In the genomic region with DNA sequence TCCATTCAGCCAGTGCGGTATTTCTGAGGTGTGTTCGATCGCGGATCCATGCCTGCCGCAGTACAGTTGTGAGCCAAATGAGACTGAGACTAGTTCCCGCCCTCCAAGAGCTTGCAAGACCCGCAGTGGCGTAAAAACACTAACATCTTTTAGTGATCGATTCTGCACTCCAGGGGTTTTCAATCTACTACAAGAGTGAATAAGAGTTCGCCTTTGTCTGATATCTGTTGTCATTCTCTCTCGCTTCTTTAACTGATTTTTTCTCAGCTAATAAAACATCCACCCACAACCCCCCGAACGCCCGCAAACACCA, we compare ENCODE assay signal across 8 cellular contexts. TPM values are rescaled to one million over a fixed set of nuclear protein-coding genes. Genes with fewer than 3 reads are reported as not detected.
DNase-seq lines count a peak whose midpoint lies in the region; ATAC-seq, FAIRE-seq and TF ChIP-seq lines count a peak whose summit lies in the region.

No MANE protein-coding gene starts in this region.

- TF ChIP-seq POLR2A in suprapubic skin (IDR thresholded peaks at IDR 0.05) = no peak

- H3K4me1 ChIP-seq in HAP-1 (peaks cover 20% of the 10 kb centered on the region), keratinocyte (ENCODE audit: control insufficient read depth, extremely low read depth, insufficient read depth, low read length) (peaks cover 26% of the 10 kb centered on the region), suprapubic skin (peaks cover 66% of the 10 kb centered on the region)

- H3K27me3 ChIP-seq in HAP-1 (ENCODE audit: low read depth) (no peaks in the 10 kb centered on the region), keratinocyte (ENCODE audit: control insufficient read depth, extremely low read depth, insufficient read depth, low read length) (no peaks in the 10 kb centered on the region), suprapubic skin (no peaks in the 10 kb centered on the region)

- no peak for TF ChIP-seq CTCF in CD14-positive monocyte (IDR thresholded peaks at IDR 0.05)
- TF ChIP-seq CTCF in keratinocyte (optimal IDR thresholded peaks at IDR 0.05 in 1 of 3, IDR thresholded peaks at IDR 0.05 in 1 of 3, conservative IDR thresholded peaks at IDR 0.05 in 1 of 3; ENCODE audit: extremely low read depth in 1 of 3, insufficient read depth in 2 of 3, low read length in 3 of 3) = no peak
- TF ChIP-seq CTCF in suprapubic skin (IDR thresholded peaks at IDR 0.05) = no peak

- intact Hi-C loops in CD14-positive monocyte (cut with micrococcal nuclease) = loop anchor here in 1 of 2 donors (5.0 kb wide), 1 partner anchor 37 kb away; no protein-coding TSS in a partner anchor

- peak overlapping the region; percentile 100 for H3K9ac ChIP-seq in keratinocyte (ENCODE audit: control insufficient read depth, extremely low read depth, insufficient read depth, low read length)

- no peak for FAIRE-seq in keratinocyte (lab: Jason Lieb, UNC)

- peak overlapping the region; percentile 80 for H2AFZ ChIP-seq in keratinocyte (ENCODE audit: control insufficient read depth, low read length)

- under 1% methylated on average over 14 of the region's 14 CpGs for WGBS in suprapubic skin

- no peak for TF ChIP-seq EP300 in suprapubic skin (IDR thresholded peaks at IDR 0.05)

- dilution Hi-C loops in keratinocyte (cut with MboI; ENCODE audit: extremely low pct_ligation_motif_present, low sequenced_read_pairs) = no loop called here

- DNase-seq in CD14-positive monocyte (ENCODE audit: low spot score) (no peak), HAP-1 (ENCODE audit: low spot score in 2 of 2) (no peak), keratinocyte (ENCODE audit: low read depth, low spot score) (no peak), suprapubic skin (ENCODE audit: low spot score in 2 of 2) (no peak), ureter (ENCODE audit: low spot score) (no peak), RKO (ENCODE audit: low spot score) (no peak), NCI-H1417 (lab: John Stamatoyannopoulos, UW) (no peak)
- DNase-seq in activated naive CD8-positive, alpha-beta T cell treated with anti-CD3 and anti-CD28 coated beads, Interleukin-2, amount 50 U/mL, for 24 hours = peak; percentile 35

- H3K36me3 ChIP-seq in HAP-1 (replicated peaks) (peaks cover 43% of the 10 kb centered on the region), keratinocyte (ENCODE audit: control insufficient read depth in 2 of 2, extremely low read depth in 1 of 2, insufficient read depth in 2 of 2, low read length in 2 of 2) (peaks cover 21 to 26% of the 10 kb centered on the region in 2 experiments), suprapubic skin (peaks cover 31% of the 10 kb centered on the region)

- peaks cover 42% of the 10 kb centered on the region for H3K79me2 ChIP-seq in keratinocyte (ENCODE audit: control insufficient read depth, insufficient read depth, low read length)

- H3K27ac ChIP-seq in keratinocyte (ENCODE audit: control insufficient read depth, insufficient read depth, low read length) = peak overlapping the region; percentile 100
- peak overlapping the region; percentile 99 for H3K27ac ChIP-seq in suprapubic skin

- H3K27me3 Mint-ChIP-seq in CD14-positive monocyte (ENCODE audit: low read depth in 3 of 3) = peaks cover 0 to 3% (median 0%) of the 10 kb centered on the region in 3 donors
- peaks cover 3% of the 10 kb centered on the region for H3K27me3 Mint-ChIP-seq in activated naive CD8-positive, alpha-beta T cell treated with anti-CD3 and anti-CD28 coated beads, Interleukin-2, amount 50 U/mL, for 24 hours

- peak overlapping the region; percentile 99 for H3K4me2 ChIP-seq in keratinocyte (ENCODE audit: control insufficient read depth, extremely low read depth, insufficient read depth, low read depth, low read length)

- peaks cover 14% of the 10 kb centered on the region for H4K20me1 ChIP-seq in keratinocyte (ENCODE audit: control insufficient read depth, extremely low read depth, insufficient read depth, low read length)

- H3K36me3 Mint-ChIP-seq in CD14-positive monocyte = peaks cover 36 to 38% of the 10 kb centered on the region in 2 donors
- H3K36me3 Mint-ChIP-seq in activated naive CD8-positive, alpha-beta T cell treated with anti-CD3 and anti-CD28 coated beads, Interleukin-2, amount 50 U/mL, for 24 hours (ENCODE audit: low read depth) = peaks cover 50% of the 10 kb centered on the region

- peak overlapping the region; percentile 97 to 100 (median 99) for H3K27ac Mint-ChIP-seq in CD14-positive monocyte
- peak overlapping the region; percentile 100 for H3K27ac Mint-ChIP-seq in activated naive CD8-positive, alpha-beta T cell treated with anti-CD3 and anti-CD28 coated beads, Interleukin-2, amount 50 U/mL, for 24 hours

- in situ Hi-C loops in HAP-1 (cut with MboI; ENCODE audit: low sequenced_read_pairs) = no loop called here

- H3K4me3 ChIP-seq in HAP-1 (peak overlapping the region; percentile 84), keratinocyte (ENCODE audit: control insufficient read depth in 2 of 3, extremely low read depth in 1 of 3, insufficient read depth in 2 of 3, low read depth in 1 of 3, low read length in 3 of 3) (peak overlapping the region; percentile 87 to 93 (median 92)), suprapubic skin (peak overlapping the region; percentile 81)

- H3K4me1 Mint-ChIP-seq in CD14-positive monocyte = peaks cover 47% of the 10 kb centered on the region
- H3K4me1 Mint-ChIP-seq in activated naive CD8-positive, alpha-beta T cell treated with anti-CD3 and anti-CD28 coated beads, Interleukin-2, amount 50 U/mL, for 24 hours = peaks cover 60% of the 10 kb centered on the region

- ATAC-seq in activated naive CD8-positive, alpha-beta T cell treated with anti-CD3 and anti-CD28 coated beads, Interleukin-2, amount 50 U/mL, for 24 hours = peak; percentile 27

- H3K9me3 Mint-ChIP-seq in CD14-positive monocyte = no peaks in the 10 kb centered on the region
- no peaks in the 10 kb centered on the region for H3K9me3 Mint-ChIP-seq in activated naive CD8-positive, alpha-beta T cell treated with anti-CD3 and anti-CD28 coated beads, Interleukin-2, amount 50 U/mL, for 24 hours

- no peaks in the 10 kb centered on the region for H3K9me3 ChIP-seq in HAP-1
- no peaks in the 10 kb centered on the region for H3K9me3 ChIP-seq in keratinocyte (ENCODE audit: control insufficient read depth, low read depth, low read length)
- no peaks in the 10 kb centered on the region for H3K9me3 ChIP-seq in suprapubic skin

- peak overlapping the region; percentile 97 to 99 for H3K4me3 Mint-ChIP-seq in CD14-positive monocyte
- H3K4me3 Mint-ChIP-seq in activated naive CD8-positive, alpha-beta T cell treated with anti-CD3 and anti-CD28 coated beads, Interleukin-2, amount 50 U/mL, for 24 hours = peak overlapping the region; percentile 87

- no peaks in the 10 kb centered on the region for H3K9me1 ChIP-seq in keratinocyte (ENCODE audit: control insufficient read depth, extremely low read depth, insufficient read depth, low read length)

RNA-seq across cellular contexts. Expression of a gene that starts 0.5 kb away (rescaled TPM):
- polyA plus RNA-seq in CD14-positive monocyte (1,000 to 10,000 TPM; 1,069 to 1,232 TPM), keratinocyte (1,747 to 2,007 TPM (median 1,957 TPM) in 3 replicates)
- 2,951 TPM for polyA plus RNA-seq in keratinocyte (2011; ENCODE audit: low read depth)
- polyA plus RNA-seq in keratinocyte (2011; cell fraction: cytosol; rRNA removed) = 1,535 and 2,525 TPM in 2 replicates
- polyA plus RNA-seq in keratinocyte (2011; cell fraction: nucleus; rRNA removed) = 651 and 665 TPM in 2 replicates
- 1,811 and 1,919 TPM in 2 replicates for polyA plus RNA-seq in keratinocyte (2012; ENCODE audit: low replicate concordance)
- polyA minus RNA-seq in keratinocyte = 431 to 851 TPM (median 823 TPM) in 3 replicates
- polyA minus RNA-seq in keratinocyte (2011; cell fraction: cytosol; rRNA and poly(A)+ RNA removed) = 1,075 TPM
- 158 and 187 TPM in 2 replicates for polyA minus RNA-seq in keratinocyte (2011; cell fraction: nucleus; rRNA and poly(A)+ RNA removed)
- total RNA-seq in suprapubic skin (1,000 to 10,000 TPM; 2,327 to 3,514 (median 3,192) TPM), ureter (2,156 TPM)

RNA-seq across cellular contexts. Expression of a gene that starts 2.2 kb away (rescaled TPM):
- polyA plus RNA-seq in CD14-positive monocyte = under 1 TPM; 0.13 to 0.31 TPM
- 3.7 to 7.0 TPM (median 4.0 TPM) in 3 replicates for polyA plus RNA-seq in keratinocyte
- not detected for polyA plus RNA-seq in keratinocyte (2011; ENCODE audit: low read depth)
- 3.0 and 3.3 TPM in 2 replicates for polyA plus RNA-seq in keratinocyte (2011; cell fraction: cytosol; rRNA removed)
- 18.2 and 27.9 TPM in 2 replicates for polyA plus RNA-seq in keratinocyte (2011; cell fraction: nucleus; rRNA removed)
- polyA plus RNA-seq in keratinocyte (2012; ENCODE audit: low replicate concordance) = 2.2 and 5.3 TPM in 2 replicates
- 7.5 to 16.2 TPM (median 13.2 TPM) in 3 replicates for polyA minus RNA-seq in keratinocyte
- polyA minus RNA-seq in keratinocyte (2011; cell fraction: cytosol; rRNA and poly(A)+ RNA removed) = 2.9 TPM
- 6.5 and 10.3 TPM in 2 replicates for polyA minus RNA-seq in keratinocyte (2011; cell fraction: nucleus; rRNA and poly(A)+ RNA removed)
- total RNA-seq in suprapubic skin = 10 to 100 TPM in 2 of 4 donors, 1 to 10 TPM in 2; 7.9 to 32.9 (median 17.1) TPM
- 19.1 TPM for total RNA-seq in ureter

RNA-seq across cellular contexts. Expression of a gene that starts 26.1 kb away (rescaled TPM):
- polyA plus RNA-seq in CD14-positive monocyte (not detected), keratinocyte (not detected in 3 replicates)
- 0.56 TPM for polyA plus RNA-seq in keratinocyte (2011; ENCODE audit: low read depth)
- polyA plus RNA-seq in keratinocyte (2011; cell fraction: cytosol; rRNA removed) = not detected in 2 replicates
- polyA plus RNA-seq in keratinocyte (2011; cell fraction: nucleus; rRNA removed) = 0.03 TPM in 1 of 2 replicates, not detected in the other
- 0.80 TPM in 1 of 2 replicates, not detected in the other for polyA plus RNA-seq in keratinocyte (2012; ENCODE audit: low replicate concordance)
- not detected in 3 replicates for polyA minus RNA-seq in keratinocyte
- not detected for polyA minus RNA-seq in keratinocyte (2011; cell fraction: cytosol; rRNA and poly(A)+ RNA removed)
- not detected in 2 replicates for polyA minus RNA-seq in keratinocyte (2011; cell fraction: nucleus; rRNA and poly(A)+ RNA removed)
- total RNA-seq in suprapubic skin (10 to 100 TPM; 10.9 to 26.4 (median 16.5) TPM), ureter (1.6 TPM)

RNA-seq across cellular contexts. Expression of a gene that starts 33.7 kb away (rescaled TPM):
- not detected for polyA plus RNA-seq in CD14-positive monocyte
- polyA plus RNA-seq in keratinocyte = not detected in 3 replicates
- polyA plus RNA-seq in keratinocyte (2011; ENCODE audit: low read depth) = not detected
- polyA plus RNA-seq in keratinocyte (2011; cell fraction: cytosol; rRNA removed) = not detected in 2 replicates
- not detected in 2 replicates for polyA plus RNA-seq in keratinocyte (2011; cell fraction: nucleus; rRNA removed)
- polyA plus RNA-seq in keratinocyte (2012; ENCODE audit: low replicate concordance) = not detected in 2 replicates
- polyA minus RNA-seq in keratinocyte = not detected in 3 replicates
- not detected for polyA minus RNA-seq in keratinocyte (2011; cell fraction: cytosol; rRNA and poly(A)+ RNA removed)
- polyA minus RNA-seq in keratinocyte (2011; cell fraction: nucleus; rRNA and poly(A)+ RNA removed) = not detected in 2 replicates
- not detected for total RNA-seq in suprapubic skin
- not detected for total RNA-seq in ureter

RNA-seq across cellular contexts. Expression of a gene that starts 48.2 kb away (rescaled TPM):
- polyA plus RNA-seq in CD14-positive monocyte = not detected
- polyA plus RNA-seq in keratinocyte = 0.06 to 0.35 TPM (median 0.33 TPM) in 3 replicates
- polyA plus RNA-seq in keratinocyte (2011; ENCODE audit: low read depth) = not detected
- polyA plus RNA-seq in keratinocyte (2011; cell fraction: cytosol; rRNA removed) = 0.08 TPM in 1 of 2 replicates, not detected in the other
- polyA plus RNA-seq in keratinocyte (2011; cell fraction: nucleus; rRNA removed) = 0.65 and 0.93 TPM in 2 replicates
- polyA plus RNA-seq in keratinocyte (2012; ENCODE audit: low replicate concordance) = not detected in 2 replicates
- 0.73 TPM in 1 of 3 replicates, not detected in the others for polyA minus RNA-seq in keratinocyte
- not detected for polyA minus RNA-seq in keratinocyte (2011; cell fraction: cytosol; rRNA and poly(A)+ RNA removed)
- polyA minus RNA-seq in keratinocyte (2011; cell fraction: nucleus; rRNA and poly(A)+ RNA removed) = 0.74 and 1.9 TPM in 2 replicates
- total RNA-seq in suprapubic skin = 10 to 100 TPM in 1 of 4 donors, 1 to 10 TPM in 3; 5.3 to 14.1 (median 6.3) TPM
- total RNA-seq in ureter = 13.0 TPM
